ENCODE assay signal across 8 cellular contexts in genomic region chr10:61898435-61898778, GRCh38. TPM values are rescaled to one million over a fixed set of nuclear protein-coding genes. Genes with fewer than 3 reads are reported as not detected.
A peak's percentile ranks its signal among the peaks of the same experiment; 100 is the strongest.
DNase-seq lines count a peak whose midpoint lies in the region; ATAC-seq, FAIRE-seq and TF ChIP-seq lines count a peak whose summit lies in the region.
"Had no signal": no experiment of that assay in that cellular context is flagged by ENCODE, and none has a peak within 500 bp of the region (broad histone marks: within the 10 kb centered on the region; RNA-seq: fewer than 3 reads in every experiment).

No MANE protein-coding gene starts in this region.

- DNase-seq in GM12891 (ENCODE audit: insufficient read length, low spot score): no peak
- DNase-seq in NCI-H1436 treated with DMSO at 0.1 percent for 48 hours (lab: John Stamatoyannopoulos, UW): peak; percentile 76
- no peak for DNase-seq in activated CD8-positive, alpha-beta T cell treated with anti-CD3 and anti-CD28 coated beads for 36 hours
- no peak for DNase-seq in osteocyte (ENCODE audit: extremely low spot score, unreplicated experiment)
- DNase-seq in mesendoderm: no peak
- no peak for DNase-seq in frontal cortex (ENCODE audit: low spot score in 2 of 2)
- DNase-seq in EL: no peak
- DNase-seq: Right ventricle myocardium superior had no signal

- no peak overlapping the region for H2BK15ac ChIP-seq in mesendoderm (replicated peaks; ENCODE audit: low read depth)

- peaks cover 7% of the 10 kb centered on the region for H3K36me3 Mint-ChIP-seq in activated CD8-positive, alpha-beta T cell treated with anti-CD3 and anti-CD28 coated beads for 36 hours (ENCODE audit: low read depth)
- no peaks in the 10 kb centered on the region for H3K36me3 Mint-ChIP-seq in osteocyte (ENCODE audit: unreplicated experiment)

- POLR2A ChIA-PET in activated CD8-positive, alpha-beta T cell treated with anti-CD3 and anti-CD28 coated beads for 36 hours (lab: Charles Lee): interaction anchor here (2.2 to 3.2 kb wide), 2 partner anchors 36 to 286 kb away, joined by 7 to 12 read pairs; no protein-coding TSS in a partner anchor

- TF ChIP-seq CTCF in activated CD8-positive, alpha-beta T cell treated with anti-CD3 and anti-CD28 coated beads for 36 hours (IDR thresholded peaks at IDR 0.05): no peak
- no peak for TF ChIP-seq CTCF in osteocyte (IDR thresholded peaks at IDR 0.05)

- no peak for TF ChIP-seq POLR2A in GM12891 (IDR thresholded peaks at IDR 0.05; ENCODE audit: low read depth, low read length)

- H3K4me2 ChIP-seq in mesendoderm (ENCODE audit: low read length): no peak overlapping the region

- no peak overlapping the region for H3K4me3 Mint-ChIP-seq in activated CD8-positive, alpha-beta T cell treated with anti-CD3 and anti-CD28 coated beads for 36 hours
- H3K4me3 Mint-ChIP-seq in osteocyte (ENCODE audit: unreplicated experiment): peak overlapping the region; percentile 34

- H4K5ac ChIP-seq in mesendoderm (ENCODE audit: low read length): no peak overlapping the region

- intact Hi-C loops in activated CD8-positive, alpha-beta T cell treated with anti-CD3 and anti-CD28 coated beads for 36 hours (cut with micrococcal nuclease): no loop called here

- no peak overlapping the region for H3K4ac ChIP-seq in mesendoderm (ENCODE audit: low read depth, low read length)

- FAIRE-seq in GM12891 (lab: Jason Lieb, UNC) (peak; percentile 38), frontal cortex (lab: Jason Lieb, UNC) (no peak)

- no peak overlapping the region for H3K4me3 ChIP-seq in mesendoderm (ENCODE audit: low read length)

- H2AK5ac ChIP-seq in mesendoderm (ENCODE audit: low read length): no peak overlapping the region

- H3K18ac ChIP-seq in mesendoderm (ENCODE audit: low read length): no peak overlapping the region

- H3K4me1 Mint-ChIP-seq in activated CD8-positive, alpha-beta T cell treated with anti-CD3 and anti-CD28 coated beads for 36 hours (ENCODE audit: low read depth): peaks cover 40% of the 10 kb centered on the region
- H3K4me1 Mint-ChIP-seq in osteocyte (ENCODE audit: unreplicated experiment): peaks cover 40% of the 10 kb centered on the region

- no peak overlapping the region for H3K23ac ChIP-seq in mesendoderm (ENCODE audit: low read length)

- no peak overlapping the region for H4K8ac ChIP-seq in mesendoderm (ENCODE audit: low read depth, low read length)

- H3K79me2 ChIP-seq in mesendoderm (ENCODE audit: control insufficient read depth, insufficient read depth, low read length): no peaks in the 10 kb centered on the region

- H3K4me1 ChIP-seq in mesendoderm (ENCODE audit: control insufficient read depth, low read depth, low read length): peaks cover 5% of the 10 kb centered on the region

- H3K27me3 ChIP-seq in mesendoderm (ENCODE audit: insufficient read depth, low read length, poor library complexity): peaks cover 2% of the 10 kb centered on the region

- no peak overlapping the region for H3K9ac ChIP-seq in mesendoderm (ENCODE audit: low read length)

- peak overlapping the region; percentile 97 for H3K27ac Mint-ChIP-seq in activated CD8-positive, alpha-beta T cell treated with anti-CD3 and anti-CD28 coated beads for 36 hours
- peak overlapping the region; percentile 99 for H3K27ac Mint-ChIP-seq in osteocyte (ENCODE audit: unreplicated experiment)

- H2BK5ac ChIP-seq in mesendoderm (ENCODE audit: low read length): no peak overlapping the region

- H2BK120ac ChIP-seq in mesendoderm (ENCODE audit: low read depth, low read length): no peak overlapping the region

- no peak overlapping the region for H3K27ac ChIP-seq in mesendoderm (ENCODE audit: low read depth, low read length)

- CTCF ChIA-PET in activated CD8-positive, alpha-beta T cell treated with anti-CD3 and anti-CD28 coated beads for 36 hours (lab: Charles Lee): interaction anchor here (0.8 to 11.0 kb wide), 8 partner anchors 14 to 367 kb away, joined by 3 to 68 read pairs (median 9); no protein-coding TSS in a partner anchor

- WGBS in mesendoderm (ENCODE audit: extremely low coverage, insufficient coverage, low lambda C conversion rate): no CpG with 5 or more reads among the region's 2 CpGs

- no peaks in the 10 kb centered on the region for H3K9me3 Mint-ChIP-seq in activated CD8-positive, alpha-beta T cell treated with anti-CD3 and anti-CD28 coated beads for 36 hours
- H3K9me3 Mint-ChIP-seq in osteocyte (ENCODE audit: unreplicated experiment): no peaks in the 10 kb centered on the region

- no peak for ATAC-seq in activated CD8-positive, alpha-beta T cell treated with anti-CD3 and anti-CD28 coated beads for 36 hours

- no peaks in the 10 kb centered on the region for H3K36me3 ChIP-seq in mesendoderm (ENCODE audit: control insufficient read depth, insufficient read depth, low read length)

- H3K56ac ChIP-seq in mesendoderm (ENCODE audit: low read length): no peak overlapping the region

- no peaks in the 10 kb centered on the region for H3K27me3 Mint-ChIP-seq in activated CD8-positive, alpha-beta T cell treated with anti-CD3 and anti-CD28 coated beads for 36 hours
- H3K27me3 Mint-ChIP-seq in osteocyte (ENCODE audit: unreplicated experiment): no peaks in the 10 kb centered on the region

- no peaks in the 10 kb centered on the region for H3K79me1 ChIP-seq in mesendoderm (ENCODE audit: low read length)

TF ChIP-seq in GM12891, 5 proteins besides CTCF, POLR2A, EP300 and RAD21:
- TF ChIP-seq POLR2AphosphoS5 (IDR thresholded peaks at IDR 0.05; ENCODE audit: low read depth, low read length): no peak
- no peak for TF ChIP-seq SPI1 (IDR thresholded peaks at IDR 0.05; ENCODE audit: low read depth, low read length)

RNA-seq across cellular contexts. Expression of gene ARID5B, which starts 3.1 kb away (rescaled TPM):
- 1.9 TPM for polyA plus RNA-seq in GM12891 (2012; ENCODE audit: low read depth, missing spikeins)
- 10 to 100 TPM; 26.7 to 28.3 TPM for total RNA-seq in activated CD8-positive, alpha-beta T cell treated with anti-CD3 and anti-CD28 coated beads for 36 hours
- 87.3 and 89.4 TPM in 2 replicates for total RNA-seq in osteocyte
- 2.1 TPM for polyA plus RNA-seq in mesendoderm (2013, experiment 1 of 2)
- polyA plus RNA-seq in mesendoderm (2013, experiment 2 of 2): 2.0 TPM
- total RNA-seq in frontal cortex: 19.6 TPM
